1 cellular context compared by ENCODE assay signal in the genomic region with DNA sequence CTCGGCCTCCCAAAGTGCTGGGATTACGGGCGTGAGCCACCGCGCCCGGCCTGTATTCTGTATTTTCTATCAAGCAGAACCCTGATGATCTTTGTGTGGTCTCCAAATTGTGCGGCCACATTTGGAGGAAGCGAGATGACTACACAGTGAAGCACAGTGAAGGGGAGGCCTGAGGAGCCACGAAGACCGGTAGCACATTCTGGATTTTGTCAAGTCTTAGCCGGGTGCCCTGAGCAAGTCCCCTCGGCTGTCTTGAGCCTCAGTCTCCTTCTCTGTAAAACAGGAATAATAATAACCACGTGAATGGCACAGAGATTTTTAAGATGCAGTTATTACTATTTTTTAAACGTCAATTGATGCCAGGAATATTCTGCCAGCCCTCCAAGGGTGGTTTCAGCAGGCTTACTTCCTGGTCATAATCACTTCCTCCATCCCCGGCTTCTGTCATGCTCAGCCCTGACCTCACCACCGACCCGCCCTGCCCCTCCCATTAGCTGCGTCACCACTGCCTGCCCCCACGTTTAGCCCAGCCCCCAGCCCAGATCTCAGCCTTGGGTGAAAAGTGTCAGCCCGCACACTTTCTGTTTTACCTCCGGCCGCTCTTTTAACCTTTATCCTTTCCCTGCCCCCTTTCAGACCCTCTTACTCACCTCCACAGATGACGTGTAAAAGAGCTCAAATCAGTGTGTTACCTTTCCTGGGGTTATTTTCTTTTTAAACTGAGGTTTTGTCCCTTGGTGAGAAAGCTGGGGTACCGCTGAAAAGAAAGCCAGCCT.
TF ChIP-seq lines count a peak whose summit lies in the region.

No MANE protein-coding gene starts in this region.

TF ChIP-seq in A549, 52 proteins besides CTCF, POLR2A, EP300 and RAD21 (continued from another document):
- TF ChIP-seq CHD2 (IDR thresholded peaks at IDR 0.05; ENCODE audit: low read length, partially characterized antibody) (peak; percentile 52), RNF2 (IDR thresholded peaks at IDR 0.05; ENCODE audit: borderline replicate concordance, low read depth) (no peak), FOSB (CRISPR knock-in tag; IDR thresholded peaks at IDR 0.05) (0 out of 2 replicates have a peak, but pooled peaks have one; percentile 34), ZC3H11A (IDR thresholded peaks at IDR 0.05) (no peak), CBX2 (IDR thresholded peaks at IDR 0.05; ENCODE audit: borderline replicate concordance, low read depth) (no peak), HOXB5 (CRISPR knock-in tag; IDR thresholded peaks at IDR 0.05) (peak; percentile 91; the same call in 1 of the 2 replicates), FOXS1 (CRISPR knock-in tag; IDR thresholded peaks at IDR 0.05) (peak; percentile 84; the same call in 1 of the 2 replicates), HDAC2 (IDR thresholded peaks at IDR 0.05) (no peak), GATA3 (IDR thresholded peaks at IDR 0.05; ENCODE audit: borderline replicate concordance) (peak; percentile 59), MAZ (IDR thresholded peaks at IDR 0.05; ENCODE audit: borderline replicate concordance, low read depth, low read length) (no peak), HEYL (CRISPR knock-in tag; IDR thresholded peaks at IDR 0.05) (peak; percentile 90), TP53 (CRISPR knock-in tag; IDR thresholded peaks at IDR 0.05) (peak; percentile 94), JUN (IDR thresholded peaks at IDR 0.05) (peak; percentile 30 to 85; a peak in 2 of 5 replicates), MYC (IDR thresholded peaks at IDR 0.05; ENCODE audit: borderline replicate concordance, low read length) (peak; percentile 38; the same call in 1 of the 2 replicates), JUNB (IDR thresholded peaks at IDR 0.05) (peak; percentile 30; the same call in 1 of the 2 replicates), EHF (CRISPR knock-in tag; IDR thresholded peaks at IDR 0.05) (peak; percentile 91), RARB (CRISPR knock-in tag; IDR thresholded peaks at IDR 0.05) (peak; percentile 79; the same call in 1 of the 2 replicates), FOSL2 (IDR thresholded peaks at IDR 0.05) (no peak), FOSL2 (CRISPR knock-in tag; IDR thresholded peaks at IDR 0.05) (peak; percentile 69), ZSCAN20 (CRISPR knock-in tag; IDR thresholded peaks at IDR 0.05) (peak; percentile 90), TFCP2L1 (CRISPR knock-in tag; IDR thresholded peaks at IDR 0.05) (no peak), ESRRA (IDR thresholded peaks at IDR 0.05; ENCODE audit: borderline replicate concordance, low read length) (no peak)
- TF ChIP-seq, protein P1, sequence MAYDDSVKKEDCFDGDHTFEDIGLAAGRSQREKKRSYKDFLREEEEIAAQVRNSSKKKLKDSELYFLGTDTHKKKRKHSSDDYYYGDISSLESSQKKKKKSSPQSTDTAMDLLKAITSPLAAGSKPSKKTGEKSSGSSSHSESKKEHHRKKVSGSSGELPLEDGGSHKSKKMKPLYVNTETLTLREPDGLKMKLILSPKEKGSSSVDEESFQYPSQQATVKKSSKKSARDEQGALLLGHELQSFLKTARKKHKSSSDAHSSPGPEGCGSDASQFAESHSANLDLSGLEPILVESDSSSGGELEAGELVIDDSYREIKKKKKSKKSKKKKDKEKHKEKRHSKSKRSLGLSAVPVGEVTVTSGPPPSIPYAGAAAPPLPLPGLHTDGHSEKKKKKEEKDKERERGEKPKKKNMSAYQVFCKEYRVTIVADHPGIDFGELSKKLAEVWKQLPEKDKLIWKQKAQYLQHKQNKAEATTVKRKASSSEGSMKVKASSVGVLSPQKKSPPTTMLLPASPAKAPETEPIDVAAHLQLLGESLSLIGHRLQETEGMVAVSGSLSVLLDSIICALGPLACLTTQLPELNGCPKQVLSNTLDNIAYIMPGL (CRISPR knock-in tag; IDR thresholded peaks at IDR 0.05; ENCODE audit: borderline replicate concordance), result 0 out of 2 replicates have a peak, but pooled peaks have one; percentile 50
- TF ChIP-seq, protein P2, sequence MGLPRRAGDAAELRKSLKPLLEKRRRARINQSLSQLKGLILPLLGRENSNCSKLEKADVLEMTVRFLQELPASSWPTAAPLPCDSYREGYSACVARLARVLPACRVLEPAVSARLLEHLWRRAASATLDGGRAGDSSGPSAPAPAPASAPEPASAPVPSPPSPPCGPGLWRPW (IDR thresholded peaks at IDR 0.05), result no peak
- TF ChIP-seq, protein P3, sequence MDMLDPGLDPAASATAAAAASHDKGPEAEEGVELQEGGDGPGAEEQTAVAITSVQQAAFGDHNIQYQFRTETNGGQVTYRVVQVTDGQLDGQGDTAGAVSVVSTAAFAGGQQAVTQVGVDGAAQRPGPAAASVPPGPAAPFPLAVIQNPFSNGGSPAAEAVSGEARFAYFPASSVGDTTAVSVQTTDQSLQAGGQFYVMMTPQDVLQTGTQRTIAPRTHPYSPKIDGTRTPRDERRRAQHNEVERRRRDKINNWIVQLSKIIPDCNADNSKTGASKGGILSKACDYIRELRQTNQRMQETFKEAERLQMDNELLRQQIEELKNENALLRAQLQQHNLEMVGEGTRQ (IDR thresholded peaks at IDR 0.05), result no peak
- TF ChIP-seq, protein P4, sequence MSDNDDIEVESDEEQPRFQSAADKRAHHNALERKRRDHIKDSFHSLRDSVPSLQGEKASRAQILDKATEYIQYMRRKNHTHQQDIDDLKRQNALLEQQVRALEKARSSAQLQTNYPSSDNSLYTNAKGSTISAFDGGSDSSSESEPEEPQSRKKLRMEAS (IDR thresholded peaks at IDR 0.05), result peak; percentile 81
- TF ChIP-seq, protein P5, sequence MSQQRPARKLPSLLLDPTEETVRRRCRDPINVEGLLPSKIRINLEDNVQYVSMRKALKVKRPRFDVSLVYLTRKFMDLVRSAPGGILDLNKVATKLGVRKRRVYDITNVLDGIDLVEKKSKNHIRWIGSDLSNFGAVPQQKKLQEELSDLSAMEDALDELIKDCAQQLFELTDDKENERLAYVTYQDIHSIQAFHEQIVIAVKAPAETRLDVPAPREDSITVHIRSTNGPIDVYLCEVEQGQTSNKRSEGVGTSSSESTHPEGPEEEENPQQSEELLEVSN (IDR thresholded peaks at IDR 0.05; ENCODE audit: borderline replicate concordance, low read depth), result peak; percentile 73
- TF ChIP-seq, protein P6, sequence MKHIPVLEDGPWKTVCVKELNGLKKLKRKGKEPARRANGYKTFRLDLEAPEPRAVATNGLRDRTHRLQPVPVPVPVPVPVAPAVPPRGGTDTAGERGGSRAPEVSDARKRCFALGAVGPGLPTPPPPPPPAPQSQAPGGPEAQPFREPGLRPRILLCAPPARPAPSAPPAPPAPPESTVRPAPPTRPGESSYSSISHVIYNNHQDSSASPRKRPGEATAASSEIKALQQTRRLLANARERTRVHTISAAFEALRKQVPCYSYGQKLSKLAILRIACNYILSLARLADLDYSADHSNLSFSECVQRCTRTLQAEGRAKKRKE (CRISPR knock-in tag; IDR thresholded peaks at IDR 0.05; ENCODE audit: low read depth), result peak; percentile 90
